17 cellular contexts compared by ENCODE assay signal in the genomic region with DNA sequence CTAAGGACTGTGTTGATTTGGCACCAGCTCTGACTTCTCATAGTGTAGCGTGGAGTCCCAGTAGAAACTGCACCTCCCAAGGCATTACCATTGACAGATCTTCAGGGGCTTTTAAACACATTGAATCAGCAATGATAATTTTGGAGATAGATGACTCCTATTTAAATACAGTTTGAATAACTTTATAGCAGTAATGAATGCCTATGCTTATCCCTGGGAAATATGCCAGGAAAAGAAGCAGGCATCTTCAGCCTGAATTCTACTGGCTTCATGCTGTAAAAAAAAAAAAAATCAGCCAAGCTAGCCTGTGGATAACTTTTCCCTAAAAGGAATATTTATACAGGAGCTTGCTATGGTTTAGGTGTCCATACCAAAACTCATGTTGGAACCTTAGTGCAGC.
A peak's percentile ranks its signal among the peaks of the same experiment; 100 is the strongest.
DNase-seq lines count a peak whose midpoint lies in the region; ATAC-seq and TF ChIP-seq lines count a peak whose summit lies in the region.
"Had no signal": no experiment of that assay in that cellular context is flagged by ENCODE, and none has a peak within 500 bp of the region (broad histone marks: within the 10 kb centered on the region; RNA-seq: fewer than 3 reads in every experiment).

No MANE protein-coding gene starts in this region.

- H3K9ac ChIP-seq in SK-N-MC (ENCODE audit: insufficient read length), result no peak overlapping the region
- H3K9ac ChIP-seq: BLaER1 treated with 17β-estradiol and CSF1 and Interleukin-3, amounts not matched to agents 10 nM and 100 nM had no signal

- DNase-seq in NCI-H226 (peak; percentile 6), SK-N-MC (ENCODE audit: low read depth, low spot score) (peak; percentile 56), astrocyte of the spinal cord (ENCODE audit: low read depth, low spot score) (peak; percentile 3), fibroblast of villous mesenchyme (ENCODE audit: low read depth) (peak; percentile 19), COR-L47 (lab: John Stamatoyannopoulos, UW) (no peak)
- DNase-seq in activated CD8-positive, alpha-beta memory T cell treated with anti-CD3 and anti-CD28 coated beads for 24 hours, result no peak
- DNase-seq: CD8-positive, alpha-beta T cell; DMS 273 treated with DMSO at 0.1 percent for 48 hours; DND-41; EL; KBM-7 had no signal

- H3K36me3 ChIP-seq in SK-N-MC (ENCODE audit: insufficient read depth, low read length), result no peaks in the 10 kb centered on the region
- H3K36me3 ChIP-seq: BLaER1 treated with 17β-estradiol and CSF1 and Interleukin-3, amounts not matched to agents 10 nM and 100 nM; HAP-1 had no signal

- ATAC-seq in GM18867 (IDR thresholded peaks at IDR 0.05; ENCODE audit: unreplicated experiment) (no peak), HG03521 (IDR thresholded peaks at IDR 0.05; ENCODE audit: unreplicated experiment) (no peak)
- ATAC-seq: CD8-positive, alpha-beta T cell; GM12878; HepG2 had no signal

- H3K27ac ChIP-seq in SK-N-MC, result peak overlapping the region; percentile 59; the same call in 1 of the 2 replicates
- H3K27ac ChIP-seq: BLaER1 treated with 17β-estradiol and CSF1 and Interleukin-3, amounts not matched to agents 10 nM and 100 nM had no signal

- TF ChIP-seq CTCF in astrocyte of the spinal cord (IDR thresholded peaks at IDR 0.05; ENCODE audit: low read depth, low read length), result no peak
- no peak for TF ChIP-seq CTCF in fibroblast of villous mesenchyme (IDR thresholded peaks at IDR 0.05; ENCODE audit: insufficient read depth, low read depth, low read length)

- no peak overlapping the region for H3K4me3 ChIP-seq in SK-N-MC
- H3K4me3 ChIP-seq in astrocyte of the spinal cord (ENCODE audit: low read depth, low read length), result no peak overlapping the region
- no peak overlapping the region for H3K4me3 ChIP-seq in fibroblast of villous mesenchyme (ENCODE audit: low read depth, low read length)
- H3K4me3 ChIP-seq: BLaER1 treated with 17β-estradiol and CSF1 and Interleukin-3, amounts not matched to agents 10 nM and 100 nM; GM12878; HAP-1 had no signal

- H3K9me3 ChIP-seq in SK-N-MC (ENCODE audit: low read depth, low read length), result no peaks in the 10 kb centered on the region
- H3K9me3 ChIP-seq: BLaER1 treated with 17β-estradiol and CSF1 and Interleukin-3, amounts not matched to agents 10 nM and 100 nM; HAP-1 had no signal

- in situ Hi-C loops in astrocyte of the spinal cord (cut with HindIII; ENCODE audit: low sequenced_read_pairs), result no loop called here

Comparison
In these comparisons a context has a peak if more than half of its experiments do, and no peak if none do; other contexts are left out.
1. DNase-seq: peak in NCI-H226 (single experiment), SK-N-MC (single experiment), astrocyte of the spinal cord (single experiment) and fibroblast of villous mesenchyme (single experiment); none in COR-L47 (single experiment) and activated CD8-positive, alpha-beta memory T cell treated with anti-CD3 and anti-CD28 coated beads for 24 hours (single experiment).